ENCODE assay signal across 8 cellular contexts in the genomic region with DNA sequence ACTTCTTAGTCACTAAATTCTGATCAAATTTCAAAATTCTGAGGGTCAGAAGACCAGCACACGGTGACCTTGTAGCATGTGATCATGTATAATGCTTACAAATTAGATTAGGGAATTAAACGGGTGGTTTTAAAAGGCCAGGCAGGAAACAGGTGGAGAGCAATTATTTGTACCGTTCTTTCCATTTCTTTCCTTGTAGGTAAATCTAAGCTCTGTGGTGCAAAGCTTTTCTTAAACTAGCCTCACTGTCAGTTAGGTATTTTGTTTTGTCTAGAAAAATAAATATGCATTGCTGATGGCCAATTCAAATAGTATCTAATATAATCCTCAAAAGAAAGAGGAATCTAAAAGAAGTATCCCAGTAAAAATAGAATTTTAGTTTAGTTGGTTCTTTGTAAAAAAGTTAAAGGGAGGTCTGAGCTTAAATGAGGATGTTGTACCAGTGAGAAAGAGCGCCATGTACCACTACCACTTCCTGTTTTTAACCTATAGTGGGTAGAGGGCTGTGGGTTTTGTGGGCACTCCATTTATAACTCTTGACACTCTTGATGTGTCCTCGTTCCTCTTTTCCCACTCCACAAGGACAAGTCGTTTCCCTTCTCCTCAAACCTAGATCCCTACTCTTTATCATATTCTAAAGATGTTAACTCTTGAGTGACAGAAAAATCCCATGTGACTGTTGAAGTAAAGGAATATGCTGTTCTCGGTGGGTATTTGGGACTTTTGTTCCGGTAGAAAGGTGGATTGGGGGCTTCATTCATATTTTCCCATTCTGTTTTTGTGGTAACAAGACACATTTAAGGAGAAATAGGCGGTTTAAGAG. TPM values are rescaled to one million over a fixed set of nuclear protein-coding genes. Genes with fewer than 3 reads are reported as not detected.
DNase-seq lines count a peak whose midpoint lies in the region; ATAC-seq and TF ChIP-seq lines count a peak whose summit lies in the region.

No MANE protein-coding gene starts in this region.

- peak; percentile 66 for ATAC-seq in GM18517 (IDR thresholded peaks at IDR 0.05; ENCODE audit: unreplicated experiment)
- ATAC-seq in GM21737 (IDR thresholded peaks at IDR 0.05; ENCODE audit: unreplicated experiment), result peak; percentile 60
- ATAC-seq in activated T-cell treated with anti-CD3 and anti-CD28 coated beads, Interleukin-2, amount 50 U/mL, for 72 hours (replicated peaks in 1 of 2), result peak; percentile 20 to 33
- no peak for ATAC-seq in psoas muscle

- H3K4me1 Mint-ChIP-seq in activated T-cell treated with anti-CD3 and anti-CD28 coated beads, Interleukin-2, amount 50 U/mL, for 72 hours (ENCODE audit: low read depth), result peaks cover 100% of the 10 kb centered on the region
- H3K4me1 Mint-ChIP-seq in chondrocyte (ENCODE audit: low read depth), result peaks cover 51% of the 10 kb centered on the region

- H3K36me3 Mint-ChIP-seq in activated T-cell treated with anti-CD3 and anti-CD28 coated beads, Interleukin-2, amount 50 U/mL, for 72 hours (ENCODE audit: insufficient read depth in 2 of 2), result peaks cover 30 to 55% of the 10 kb centered on the region in 2 donors
- peaks cover 39% of the 10 kb centered on the region for H3K36me3 Mint-ChIP-seq in chondrocyte (ENCODE audit: low read depth)

- TF ChIP-seq CTCF in psoas muscle (IDR thresholded peaks at IDR 0.05) (no peak), chondrocyte (IDR thresholded peaks at IDR 0.05) (no peak)

- no peaks in the 10 kb centered on the region for H3K9me3 Mint-ChIP-seq in activated T-cell treated with anti-CD3 and anti-CD28 coated beads, Interleukin-2, amount 50 U/mL, for 72 hours
- no peaks in the 10 kb centered on the region for H3K9me3 Mint-ChIP-seq in chondrocyte (ENCODE audit: low read depth)

- no peaks in the 10 kb centered on the region for H3K27me3 Mint-ChIP-seq in activated T-cell treated with anti-CD3 and anti-CD28 coated beads, Interleukin-2, amount 50 U/mL, for 72 hours (ENCODE audit: low read depth)
- no peaks in the 10 kb centered on the region for H3K27me3 Mint-ChIP-seq in chondrocyte (ENCODE audit: low read depth)

- H3K27ac Mint-ChIP-seq in activated T-cell treated with anti-CD3 and anti-CD28 coated beads, Interleukin-2, amount 50 U/mL, for 72 hours, result peak overlapping the region; percentile 92
- no peak overlapping the region for H3K27ac Mint-ChIP-seq in chondrocyte (ENCODE audit: unreplicated experiment)

- peak overlapping the region; percentile 78 to 83 for H3K4me3 Mint-ChIP-seq in activated T-cell treated with anti-CD3 and anti-CD28 coated beads, Interleukin-2, amount 50 U/mL, for 72 hours
- no peak overlapping the region for H3K4me3 Mint-ChIP-seq in chondrocyte (ENCODE audit: unreplicated experiment)

- 68 to 75% (median 75%) methylated on average over 9 of the region's 9 CpGs for WGBS in psoas muscle, 3 donors

- H3K27me3 ChIP-seq in psoas muscle (ENCODE audit: insufficient read depth in 3 of 3, low read length in 2 of 3), result no peaks in the 10 kb centered on the region

- H3K27ac ChIP-seq in skin epidermis (peak overlapping the region in 17 of 21 experiments; percentile 12 to 84 (median 57)), psoas muscle (no peak overlapping the region)

- peaks cover 10% of the 10 kb centered on the region for H3K4me1 ChIP-seq in psoas muscle

- DNase-seq in Kasumi-1 (lab: John Stamatoyannopoulos, UW), result peak; percentile 90 to 93
- DNase-seq in activated T-cell treated with anti-CD3 and anti-CD28 coated beads, Interleukin-2, amount 50 U/mL, for 72 hours, result peak; percentile 73 to 76
- no peak for DNase-seq in psoas muscle
- DNase-seq in chondrocyte (ENCODE audit: low spot score), result no peak
- DNase-seq in NCI-H146 treated with DMSO at 0.1 percent for 48 hours (lab: John Stamatoyannopoulos, UW; ENCODE audit: unreplicated experiment), result no peak

- H3K4me3 ChIP-seq in skin epidermis, result no peak overlapping the region
- no peak overlapping the region for H3K4me3 ChIP-seq in psoas muscle

- H3K36me3 ChIP-seq in psoas muscle (ENCODE audit: insufficient read depth in 1 of 2, low read depth in 1 of 2), result peaks cover 0 to 7% of the 10 kb centered on the region in 2 donors

- intact Hi-C loops in psoas muscle (cut with DNase I), result no loop called here

- H3K9me3 ChIP-seq in psoas muscle, result no peaks in the 10 kb centered on the region

RNA-seq across cellular contexts. Expression of a gene that starts 50.9 kb away (rescaled TPM):
- total RNA-seq in activated T-cell treated with anti-CD3 and anti-CD28 coated beads, Interleukin-2, amount 50 U/mL, for 72 hours, result 100 to 1,000 TPM; 265 to 277 TPM
- total RNA-seq in psoas muscle, result 10 to 100 TPM; 17.3 to 58.8 (median 31.3) TPM
- 100 to 1,000 TPM in 2 of 3 donors, 10 to 100 TPM in 1; 50.6 to 338 (median 136) TPM for polyA plus RNA-seq in psoas muscle
- total RNA-seq in chondrocyte, result 83.4 to 185 TPM (median 176 TPM) in 3 replicates

Comparison
In these comparisons a context has a peak if more than half of its experiments do, and no peak if none do; other contexts are left out.
1. ATAC-seq: peak in GM18517 (single experiment), GM21737 (single experiment) and activated T-cell treated with anti-CD3 and anti-CD28 coated beads, Interleukin-2, amount 50 U/mL, for 72 hours (2 of 2); none in psoas muscle (0 of 4).
2. DNase-seq: peak in Kasumi-1 (2 of 2) and activated T-cell treated with anti-CD3 and anti-CD28 coated beads, Interleukin-2, amount 50 U/mL, for 72 hours (2 of 2); none in psoas muscle (0 of 2), chondrocyte (single experiment) and NCI-H146 treated with DMSO at 0.1 percent for 48 hours (single experiment).